ENCODE assay signal across 8 cellular contexts in the genomic region with DNA sequence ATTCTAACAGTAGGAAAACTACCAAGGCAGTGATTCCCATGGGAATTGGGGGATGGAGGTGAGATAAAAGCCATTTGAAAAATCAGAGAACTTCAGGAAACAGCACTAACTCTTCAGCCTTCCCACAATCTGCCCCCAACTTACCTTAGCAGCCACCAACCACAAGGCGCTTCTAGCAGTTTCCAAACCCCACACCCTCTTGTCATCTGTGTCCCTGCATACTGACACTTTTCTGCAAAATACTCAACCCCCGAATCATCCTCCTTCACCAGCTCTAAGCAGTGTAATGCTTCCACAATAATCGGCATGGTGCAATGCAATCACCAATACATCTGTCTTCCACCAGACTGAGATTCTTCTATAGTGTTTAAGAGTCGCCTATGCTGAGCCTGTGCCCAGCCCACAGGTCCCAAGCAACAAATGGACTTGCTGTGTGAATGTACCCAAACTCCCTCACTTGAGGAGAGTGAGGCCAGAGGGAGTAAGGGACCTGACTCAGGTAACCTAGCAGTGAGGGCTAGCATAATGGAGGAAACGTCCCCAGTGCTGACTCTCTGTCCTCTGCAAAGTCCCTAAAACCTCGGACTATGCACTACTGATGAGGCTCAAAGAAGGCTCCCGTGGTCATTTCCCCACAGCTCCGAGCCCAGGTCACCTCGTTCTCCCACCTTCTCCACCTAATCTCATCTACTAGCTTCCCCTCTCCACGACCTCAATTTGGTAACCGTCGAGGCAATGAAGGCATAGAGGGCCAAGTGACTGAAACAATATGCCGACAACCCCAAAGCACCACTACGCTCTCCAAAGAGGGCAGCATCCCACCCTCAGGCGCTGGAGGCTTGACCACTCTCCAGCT. TPM values are rescaled to one million over a fixed set of nuclear protein-coding genes. Genes with fewer than 3 reads are reported as not detected.
DNase-seq lines count a peak whose midpoint lies in the region; ATAC-seq and TF ChIP-seq lines count a peak whose summit lies in the region.

No MANE protein-coding gene starts in this region.

- H4K8ac ChIP-seq in mesendoderm (ENCODE audit: low read depth, low read length): no peak overlapping the region

- intact Hi-C loops in MCF 10A (cut with micrococcal nuclease): loop anchor here (10.0 kb wide), 1 partner anchor 146 kb away; the partner anchor contains the start of gene CMTM3

- CTCF ChIA-PET in GM10248 (lab: Yijun Ruan, JAX) (interaction anchor here (0.6 to 7.7 kb wide), 22 partner anchors 8 to 160 kb away, joined by 3 to 46 read pairs (median 4); partner anchors contain the start of genes CMTM4, NAE1 and PDP2), MCF 10A (lab: Yijun Ruan, JAX) (interaction anchor here (0.6 to 4.8 kb wide), 22 partner anchors 11 to 352 kb away, joined by 3 to 71 read pairs (median 4); no protein-coding TSS in a partner anchor)

- no peaks in the 10 kb centered on the region for H3K9me3 Mint-ChIP-seq in MCF 10A (ENCODE audit: unreplicated experiment)

- H3K79me2 ChIP-seq in mesendoderm (ENCODE audit: control insufficient read depth, insufficient read depth, low read length): peaks cover 39% of the 10 kb centered on the region

- H2BK5ac ChIP-seq in mesendoderm (ENCODE audit: low read length): no peak overlapping the region

- H4K5ac ChIP-seq in mesendoderm (ENCODE audit: low read length): no peak overlapping the region

- peak overlapping the region; percentile 79 for H3K4me3 Mint-ChIP-seq in MCF 10A (ENCODE audit: unreplicated experiment)

- no peaks in the 10 kb centered on the region for H3K27me3 ChIP-seq in mesendoderm (ENCODE audit: insufficient read depth, low read length, poor library complexity)

- POLR2A ChIA-PET in GM10248 (lab: Yijun Ruan, JAX) (no interaction called here), MCF 10A (lab: Yijun Ruan, JAX) (interaction anchor here (0.7 to 3.4 kb wide), 9 partner anchors 9 to 130 kb away, joined by 3 to 38 read pairs (median 6); partner anchors contain the start of genes NAE1 and PDP2)

- peak; percentile 17 for DNase-seq in GM10248 (ENCODE audit: extremely low spot score)
- DNase-seq in HuH-7.5 (ENCODE audit: low spot score): peak; percentile 20
- DNase-seq in MCF 10A (ENCODE audit: unreplicated experiment): no peak
- DNase-seq in mesendoderm: peak; percentile 27
- DNase-seq in middle frontal gyrus (ENCODE audit: extremely low spot score, low spot score): no peak

- H3K79me1 ChIP-seq in mesendoderm (ENCODE audit: low read length): peaks cover 26% of the 10 kb centered on the region

- BruUV-seq in MCF 10A (replicated peaks; lab: Mats Ljungman, UMichigan): no TSS peak

- H3K4me1 Mint-ChIP-seq in MCF 10A (ENCODE audit: insufficient read depth, unreplicated experiment): peaks cover 30% of the 10 kb centered on the region

- peak overlapping the region; percentile 71 for H3K18ac ChIP-seq in mesendoderm (ENCODE audit: low read length)

- H3K23ac ChIP-seq in mesendoderm (ENCODE audit: low read length): peak overlapping the region; percentile 89

- H2AK5ac ChIP-seq in mesendoderm (ENCODE audit: low read length): peak overlapping the region; percentile 48

- peak overlapping the region; percentile 92 for H3K27ac Mint-ChIP-seq in MCF 10A (ENCODE audit: low read depth, unreplicated experiment)

- ATAC-seq in GM18520 (IDR thresholded peaks at IDR 0.05; ENCODE audit: unreplicated experiment) (no peak), HG02642 (IDR thresholded peaks at IDR 0.05; ENCODE audit: poor library complexity, unreplicated experiment) (no peak), HG02981 (IDR thresholded peaks at IDR 0.05; ENCODE audit: unreplicated experiment) (no peak)

- WGBS in mesendoderm (ENCODE audit: extremely low coverage, insufficient coverage, low lambda C conversion rate): no CpG with 5 or more reads among the region's 15 CpGs

- peaks cover 8% of the 10 kb centered on the region for H3K36me3 ChIP-seq in mesendoderm (ENCODE audit: control insufficient read depth, insufficient read depth, low read length)

- peak overlapping the region; percentile 99 for H3K4me3 ChIP-seq in mesendoderm (ENCODE audit: low read length)

- no peak overlapping the region for H2BK15ac ChIP-seq in mesendoderm (replicated peaks; ENCODE audit: low read depth)

- peak overlapping the region; percentile 99 for H3K9ac ChIP-seq in mesendoderm (ENCODE audit: low read length)

- peak overlapping the region; percentile 74 for H3K27ac ChIP-seq in mesendoderm (ENCODE audit: low read depth, low read length)

- H3K56ac ChIP-seq in mesendoderm (ENCODE audit: low read length): peak overlapping the region; percentile 99

- H3K36me3 Mint-ChIP-seq in MCF 10A (ENCODE audit: insufficient read depth, unreplicated experiment): peaks cover 43% of the 10 kb centered on the region

- H2BK120ac ChIP-seq in mesendoderm (ENCODE audit: low read depth, low read length): no peak overlapping the region

- H3K4ac ChIP-seq in mesendoderm (ENCODE audit: low read depth, low read length): peak overlapping the region; percentile 65

- peaks cover 7% of the 10 kb centered on the region for H3K4me1 ChIP-seq in mesendoderm (ENCODE audit: control insufficient read depth, low read depth, low read length)

- TF ChIP-seq CTCF in GM10248 (IDR thresholded peaks at IDR 0.05; ENCODE audit: control extremely low read depth, extremely low read depth, low read depth, missing control alignments) (no peak), MCF 10A (IDR thresholded peaks at IDR 0.05; ENCODE audit: unreplicated experiment) (no peak)

- H3K4me2 ChIP-seq in mesendoderm (ENCODE audit: low read length): peak overlapping the region; percentile 93

- H3K27me3 Mint-ChIP-seq in MCF 10A (ENCODE audit: insufficient read depth, unreplicated experiment): no peaks in the 10 kb centered on the region

RNA-seq across cellular contexts. Expression of gene DYNC1LI2, which starts 0.9 kb away (rescaled TPM):
- 97.7 and 106 TPM in 2 replicates for total RNA-seq in MCF 10A (2022)
- polyA plus RNA-seq in mesendoderm (2013, experiment 1 of 2): 150 TPM
- polyA plus RNA-seq in mesendoderm (2013, experiment 2 of 2): 159 TPM

RNA-seq across cellular contexts. Expression of gene TERB1, which starts 50.9 kb away (rescaled TPM):
- 0.26 and 0.69 TPM in 2 replicates for total RNA-seq in MCF 10A (2022)
- polyA plus RNA-seq in mesendoderm (2013, experiment 1 of 2): not detected
- not detected for polyA plus RNA-seq in mesendoderm (2013, experiment 2 of 2)

RNA-seq across cellular contexts. Expression of gene CMTM4, which starts 54.0 kb away (rescaled TPM):
- total RNA-seq in MCF 10A (2022): 27.2 and 36.7 TPM in 2 replicates
- 16.1 TPM for polyA plus RNA-seq in mesendoderm (2013, experiment 1 of 2)
- polyA plus RNA-seq in mesendoderm (2013, experiment 2 of 2): 16.3 TPM

Comparison
In these comparisons a context has a peak if more than half of its experiments do, and no peak if none do; other contexts are left out.
1. DNase-seq: peak in GM10248 (single experiment), HuH-7.5 (single experiment) and mesendoderm (single experiment); none in MCF 10A (single experiment) and middle frontal gyrus (single experiment).